23 cellular contexts compared by ENCODE assay signal in genomic region chr10:62961951-62962523, GRCh38.
DNase-seq lines count a peak whose midpoint lies in the region; ATAC-seq, FAIRE-seq and TF ChIP-seq lines count a peak whose summit lies in the region.
"Had no signal": no experiment of that assay in that cellular context is flagged by ENCODE, and none has a peak within 500 bp of the region (broad histone marks: within the 10 kb centered on the region; RNA-seq: fewer than 3 reads in every experiment).

No MANE protein-coding gene starts in this region.

- peak; percentile 11 for DNase-seq in AG10803 (ENCODE audit: low read depth)
- no peak for DNase-seq in H54 (ENCODE audit: insufficient read length, low spot score)
- DNase-seq in choroid plexus epithelial cell (ENCODE audit: low read depth), result peak; percentile 8
- peak; percentile 8 for DNase-seq in myocyte (ENCODE audit: low read depth)
- no peak for DNase-seq in RPMI8226
- no peak for DNase-seq in breast epithelium (ENCODE audit: low spot score in 2 of 2)
- DNase-seq in activated T-cell treated with anti-CD3 and anti-CD28 coated beads, Interleukin-2, amount 50 U/mL, for 1 hour, result no peak
- DNase-seq: activated CD4-positive, alpha-beta T cell treated with anti-CD3 and anti-CD28 coated beads for 1 hour; Calu3; left cardiac atrium; NCI-H1417; NCI-H2171; NCI-H526 treated with DMSO at 0.1 percent for 48 hours; occipital lobe; Peyer's patch; right lobe of liver; stimulated activated naive CD8-positive, alpha-beta T cell treated with anti-CD3 and anti-CD28 coated beads, Interleukin-15, Interleukin-2, amounts not matched to agents 100 U/mL and 50 U/mL, for 24 hours; T1000; upper lobe of left lung had no signal

- no peak overlapping the region for H3K27ac ChIP-seq in breast epithelium
- H3K27ac ChIP-seq: Peyer's patch, right lobe of liver, upper lobe of left lung had no signal

- FAIRE-seq in H54 (lab: Jason Lieb, UNC), result peak; percentile 62
- FAIRE-seq: G401.6, GM12891 had no signal

- H3K9me3 ChIP-seq in breast epithelium, result no peaks in the 10 kb centered on the region
- H3K9me3 ChIP-seq: Peyer's patch, right lobe of liver, upper lobe of left lung had no signal

- no peak for ATAC-seq in HG02852 (IDR thresholded peaks at IDR 0.05; ENCODE audit: unreplicated experiment)
- ATAC-seq: right lobe of liver; SK-N-SH treated with all-trans-retinoic acid at 6 μM for 48 hours; stimulated activated naive CD8-positive, alpha-beta T cell treated with anti-CD3 and anti-CD28 coated beads, Interleukin-15, Interleukin-2, amounts not matched to agents 100 U/mL and 50 U/mL, for 24 hours had no signal

- H3K27me3 ChIP-seq in breast epithelium, result no peaks in the 10 kb centered on the region
- H3K27me3 ChIP-seq: Peyer's patch, right lobe of liver, upper lobe of left lung had no signal

- H3K4me1 ChIP-seq in breast epithelium, result no peaks in the 10 kb centered on the region
- H3K4me1 ChIP-seq: Peyer's patch, right lobe of liver, upper lobe of left lung had no signal

- TF ChIP-seq POLR2A in H54 (IDR thresholded peaks at IDR 0.05; ENCODE audit: low read depth, low read length), result no peak
- no peak for TF ChIP-seq POLR2A in breast epithelium (IDR thresholded peaks at IDR 0.05)

- H3K4me3 ChIP-seq in AG10803 (ENCODE audit: low read length), result no peak overlapping the region
- H3K4me3 ChIP-seq in choroid plexus epithelial cell (ENCODE audit: low read depth, low read length), result no peak overlapping the region
- no peak overlapping the region for H3K4me3 ChIP-seq in breast epithelium
- H3K4me3 ChIP-seq: Peyer's patch, right lobe of liver, upper lobe of left lung had no signal

- intact Hi-C loops in breast epithelium (cut with DNase I; ENCODE audit: low total_unique reads), result no loop called here

- H3K36me3 ChIP-seq in breast epithelium, result no peaks in the 10 kb centered on the region
- H3K36me3 ChIP-seq: Peyer's patch, right lobe of liver, upper lobe of left lung had no signal

- TF ChIP-seq CTCF in AG10803 (conservative IDR thresholded peaks at IDR 0.05; ENCODE audit: low read length) (0 out of 2 replicates have a peak, but pooled peaks have one; percentile 5), choroid plexus epithelial cell (conservative IDR thresholded peaks at IDR 0.05; ENCODE audit: low read depth, low read length) (peak; percentile 3), breast epithelium (IDR thresholded peaks at IDR 0.05) (no peak)

Comparison
In these comparisons a context has a peak if more than half of its experiments do, and no peak if none do; other contexts are left out.
1. DNase-seq: peak in AG10803 (single experiment), choroid plexus epithelial cell (single experiment) and myocyte (single experiment); none in H54 (single experiment), RPMI8226 (single experiment), breast epithelium (0 of 2) and activated T-cell treated with anti-CD3 and anti-CD28 coated beads, Interleukin-2, amount 50 U/mL, for 1 hour (single experiment).
2. CTCF ChIP-seq: peak in AG10803 (single experiment) and choroid plexus epithelial cell (single experiment); none in breast epithelium (0 of 3).